In the genomic region with DNA sequence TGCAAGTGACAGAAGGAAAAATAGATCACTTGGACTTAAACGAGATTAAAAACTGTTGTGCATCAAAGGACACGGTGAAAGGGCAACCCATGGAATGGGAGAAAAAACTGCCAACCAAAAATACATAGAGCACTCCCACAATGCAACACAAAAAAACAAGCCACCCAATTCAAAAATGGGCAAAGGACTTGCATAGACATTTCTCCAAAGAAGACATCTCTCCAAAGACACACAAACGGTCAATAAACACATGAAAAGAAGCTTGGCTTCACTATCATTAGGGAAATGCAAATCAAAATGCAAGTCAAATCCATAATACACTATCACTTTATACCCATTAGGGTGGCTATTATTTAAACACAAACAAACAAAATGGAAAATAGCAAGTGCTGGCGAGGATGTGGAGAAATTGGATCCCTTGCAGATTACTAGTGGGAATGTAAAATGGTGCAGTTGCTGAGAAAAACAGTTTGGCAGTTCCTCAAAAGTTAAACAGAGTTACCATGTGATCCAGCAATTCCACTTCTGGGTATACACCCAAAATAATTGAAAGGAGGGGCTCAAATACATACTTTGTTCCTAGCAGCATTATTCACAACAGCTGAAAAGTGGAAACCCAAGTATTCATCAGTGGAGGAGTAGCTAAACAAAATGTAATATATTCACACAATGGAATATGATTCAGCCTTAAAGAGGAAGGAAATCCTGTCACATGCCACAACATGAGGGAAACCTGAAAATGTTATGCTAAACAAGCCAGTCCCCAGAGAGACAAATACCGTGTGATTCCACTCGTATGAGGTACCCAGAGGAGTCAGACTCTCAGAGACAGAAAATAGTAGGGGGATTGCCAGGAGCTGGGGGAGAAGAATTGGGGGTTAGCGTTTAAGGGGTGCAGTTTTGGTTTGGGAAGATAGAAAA, we compare ENCODE assay signal across 14 cellular contexts.
"Had no signal": no experiment of that assay in that cellular context is flagged by ENCODE, and none has a peak within 500 bp of the region (broad histone marks: within the 10 kb centered on the region; RNA-seq: fewer than 3 reads in every experiment).

No MANE protein-coding gene starts in this region.

- ATAC-seq: sciatic nerve; stimulated activated naive CD8-positive, alpha-beta T cell treated with anti-CD3 and anti-CD28 coated beads, Interleukin-15, amount 100 ng/mL, for 72 hours; T-helper 17 cell had no signal

- H3K9me3 Mint-ChIP-seq: activated CD4-positive, alpha-beta T cell treated with anti-CD3 and anti-CD28 coated beads, Interleukin-2, amount 10 ng/mL, durations not matched to agents 7 days and 5 days had no signal

- H3K27ac Mint-ChIP-seq: activated CD4-positive, alpha-beta T cell treated with anti-CD3 and anti-CD28 coated beads, Interleukin-2, amount 10 ng/mL, durations not matched to agents 7 days and 5 days; stimulated activated naive CD8-positive, alpha-beta T cell treated with anti-CD3 and anti-CD28 coated beads, Interleukin-15, amount 100 ng/mL, for 72 hours; T-helper 17 cell had no signal

- H3K27ac ChIP-seq: left ventricle myocardium inferior, prostate gland, testis had no signal

- H3K27me3 Mint-ChIP-seq: activated CD4-positive, alpha-beta T cell treated with anti-CD3 and anti-CD28 coated beads, Interleukin-2, amount 10 ng/mL, durations not matched to agents 7 days and 5 days; stimulated activated naive CD8-positive, alpha-beta T cell treated with anti-CD3 and anti-CD28 coated beads, Interleukin-15, amount 100 ng/mL, for 72 hours had no signal

- H3K4me1 Mint-ChIP-seq: activated CD4-positive, alpha-beta T cell treated with anti-CD3 and anti-CD28 coated beads, Interleukin-2, amount 10 ng/mL, durations not matched to agents 7 days and 5 days; stimulated activated naive CD8-positive, alpha-beta T cell treated with anti-CD3 and anti-CD28 coated beads, Interleukin-15, amount 100 ng/mL, for 72 hours; T-helper 17 cell had no signal

- DNase-seq: activated CD4-positive, alpha-beta T cell treated with anti-CD3 and anti-CD28 coated beads, Interleukin-2, amount 10 ng/mL, durations not matched to agents 7 days and 5 days; activated CD4-positive, CD25-positive, alpha-beta regulatory T cell; activated CD8-positive, alpha-beta memory T cell treated with anti-CD3 and anti-CD28 coated beads for 24 hours; activated naive CD4-positive, alpha-beta T cell treated with Interleukin-2 at 50 U/mL for 16 hours; anterior cingulate cortex; esophagus squamous epithelium; islet precursor cell; left ventricle myocardium inferior; SIG-M5; stimulated activated naive CD8-positive, alpha-beta T cell treated with anti-CD3 and anti-CD28 coated beads, Interleukin-15, amount 100 ng/mL, for 72 hours; T-helper 17 cell; testis had no signal

- H3K4me3 Mint-ChIP-seq: activated CD4-positive, alpha-beta T cell treated with anti-CD3 and anti-CD28 coated beads, Interleukin-2, amount 10 ng/mL, durations not matched to agents 7 days and 5 days; stimulated activated naive CD8-positive, alpha-beta T cell treated with anti-CD3 and anti-CD28 coated beads, Interleukin-15, amount 100 ng/mL, for 72 hours; T-helper 17 cell had no signal
